In the genomic region with DNA sequence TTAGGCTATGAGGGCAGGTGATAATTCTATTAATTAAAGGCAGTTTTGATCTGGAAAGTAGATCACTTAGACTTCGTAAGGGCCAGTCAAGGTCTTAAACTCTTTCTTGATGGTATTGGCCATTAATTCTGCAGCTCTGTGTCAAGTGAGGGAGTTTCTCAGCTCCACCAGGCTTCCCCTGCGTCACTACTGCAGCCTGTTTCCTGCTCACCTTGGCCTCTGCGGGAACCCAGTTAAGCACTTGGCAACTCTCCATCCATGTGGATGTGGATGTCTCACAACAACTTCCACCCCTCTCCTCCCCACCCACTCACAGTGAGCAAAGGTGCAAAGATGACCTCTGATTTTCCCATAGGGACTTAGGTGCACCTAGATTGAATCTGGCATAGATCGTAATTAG, we compare ENCODE assay signal across 19 cellular contexts.
"Had no signal": no experiment of that assay in that cellular context is flagged by ENCODE, and none has a peak within 500 bp of the region (broad histone marks: within the 10 kb centered on the region; RNA-seq: fewer than 3 reads in every experiment).

No MANE protein-coding gene starts in this region.

- H3K27me3 ChIP-seq: ascending aorta, esophagus squamous epithelium, transverse colon, vagina had no signal

- H3K4me3 ChIP-seq: ascending aorta, esophagus squamous epithelium, transverse colon, vagina had no signal

- H3K27ac ChIP-seq: ascending aorta, transverse colon, vagina had no signal

- DNase-seq: activated CD4-positive, alpha-beta T cell treated with anti-CD3 and anti-CD28 coated beads, Interleukin-2, amount 10 ng/mL, durations not matched to agents 24 days and 14 days; activated CD8-positive, alpha-beta memory T cell treated with anti-CD3 and anti-CD28 coated beads, Interleukin-2, amount 50 U/mL, for 4 hours; activated CD8-positive, alpha-beta T cell treated with anti-CD3 and anti-CD28 coated beads, Interleukin-2, amount 10 ng/mL, durations not matched to agents 7 days and 5 days; activated effector memory CD4-positive, alpha-beta T cell treated with Interleukin-2 at 50 U/mL for 16 hours; activated naive CD4-positive, alpha-beta T cell treated with anti-CD3 and anti-CD28 coated beads, Interleukin-2, amount 50 U/mL, for 16 hours; activated T-cell treated with anti-CD3 and anti-CD28 coated beads, Interleukin-2, amount 50 U/mL, for 48 hours; effector memory CD4-positive, alpha-beta T cell; esophagus squamous epithelium; hypothalamus; islet precursor cell; occipital lobe; posterior cingulate gyrus; retina; stimulated activated naive CD8-positive, alpha-beta T cell treated with anti-CD3 and anti-CD28 coated beads, Interleukin-15, Interleukin-2, amounts not matched to agents 100 U/mL and 50 U/mL, for 24 hours; T-helper 1 cell; T1000; transverse colon had no signal

- H3K9me3 ChIP-seq: ascending aorta, esophagus squamous epithelium, transverse colon, vagina had no signal

- H3K4me1 ChIP-seq: ascending aorta, esophagus squamous epithelium, transverse colon, vagina had no signal

- H3K36me3 ChIP-seq: ascending aorta, esophagus squamous epithelium, transverse colon, vagina had no signal

- ATAC-seq: activated CD8-positive, alpha-beta T cell treated with anti-CD3 and anti-CD28 coated beads, Interleukin-2, amount 10 ng/mL, durations not matched to agents 7 days and 5 days; stimulated activated naive CD8-positive, alpha-beta T cell treated with anti-CD3 and anti-CD28 coated beads, Interleukin-15, Interleukin-2, amounts not matched to agents 100 U/mL and 50 U/mL, for 24 hours had no signal
